ENCODE assay signal across 13 cellular contexts in the genomic region with DNA sequence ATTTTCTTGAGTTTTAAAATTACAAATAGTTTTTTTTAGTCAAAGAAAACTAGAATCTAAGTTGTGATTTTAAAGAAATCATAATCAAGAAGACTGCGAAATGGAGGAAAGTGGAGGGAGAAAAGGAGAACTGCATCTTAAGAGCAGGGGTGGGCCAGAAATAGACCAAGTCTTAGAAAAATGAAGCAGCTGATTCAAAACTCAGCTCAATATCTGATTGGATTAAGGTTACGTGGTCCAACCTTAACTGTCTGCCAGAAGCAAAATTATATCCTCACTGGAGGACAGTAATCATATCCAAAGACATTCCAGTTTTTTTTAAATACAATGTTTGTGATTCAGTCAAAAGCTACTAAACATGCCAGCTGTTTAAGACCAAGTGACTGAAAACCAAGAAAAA. TPM values are rescaled to one million over a fixed set of nuclear protein-coding genes. Genes with fewer than 3 reads are reported as not detected.
DNase-seq lines count a peak whose midpoint lies in the region; ATAC-seq and TF ChIP-seq lines count a peak whose summit lies in the region.
"Had no signal": no experiment of that assay in that cellular context is flagged by ENCODE, and none has a peak within 500 bp of the region (broad histone marks: within the 10 kb centered on the region; RNA-seq: fewer than 3 reads in every experiment).

No MANE protein-coding gene starts in this region.

- DNase-seq in activated CD4-positive, alpha-beta T cell treated with anti-CD3 and anti-CD28 coated beads, Interleukin-2, amount 10 ng/mL, durations not matched to agents 24 days and 14 days, result no peak
- DNase-seq in activated CD4-positive, alpha-beta T cell treated with anti-CD3 and anti-CD28 coated beads, Interleukin-2, amount 50 U/mL, for 4 hours, result no peak
- no peak for DNase-seq in T-helper 17 cell
- DNase-seq in cardiac muscle cell (ENCODE audit: low read depth in 1 of 2, low spot score in 1 of 2), result no peak
- no peak for DNase-seq in suprapubic skin (ENCODE audit: low spot score in 2 of 2)
- no peak for DNase-seq in activated naive CD4-positive, alpha-beta T cell (lab: John Stamatoyannopoulos, UW)
- DNase-seq in glutamatergic neuron, result no peak
- no peak for DNase-seq in SK-N-DZ (ENCODE audit: low spot score)
- DNase-seq: ACHN; islet precursor cell; naive thymus-derived CD8-positive, alpha-beta T cell; Peyer's patch; small intestine had no signal

- TF ChIP-seq POLR2A in suprapubic skin (IDR thresholded peaks at IDR 0.05), result no peak

- H3K27me3 ChIP-seq in cardiac muscle cell, result no peaks in the 10 kb centered on the region
- H3K27me3 ChIP-seq in suprapubic skin, result no peaks in the 10 kb centered on the region
- H3K27me3 ChIP-seq: Peyer's patch had no signal

- H3K36me3 Mint-ChIP-seq in activated CD4-positive, alpha-beta T cell treated with anti-CD3 and anti-CD28 coated beads, Interleukin-2, amount 10 ng/mL, durations not matched to agents 24 days and 14 days (ENCODE audit: low read depth), result peaks cover 38% of the 10 kb centered on the region
- H3K36me3 Mint-ChIP-seq in T-helper 17 cell (ENCODE audit: low read depth), result no peaks in the 10 kb centered on the region
- no peaks in the 10 kb centered on the region for H3K36me3 Mint-ChIP-seq in glutamatergic neuron (ENCODE audit: unreplicated experiment)

- intact Hi-C loops in activated CD4-positive, alpha-beta T cell treated with anti-CD3 and anti-CD28 coated beads, Interleukin-2, amount 10 ng/mL, durations not matched to agents 24 days and 14 days (cut with micrococcal nuclease), result no loop called here

- TF ChIP-seq CTCF in cardiac muscle cell (IDR thresholded peaks at IDR 0.05; ENCODE audit: low read depth, low read length) (no peak), suprapubic skin (IDR thresholded peaks at IDR 0.05) (no peak), glutamatergic neuron (IDR thresholded peaks at IDR 0.05; ENCODE audit: partially characterized antibody, unreplicated experiment) (no peak)

- no peaks in the 10 kb centered on the region for H3K9me3 Mint-ChIP-seq in activated CD4-positive, alpha-beta T cell treated with anti-CD3 and anti-CD28 coated beads, Interleukin-2, amount 10 ng/mL, durations not matched to agents 24 days and 14 days
- H3K9me3 Mint-ChIP-seq in glutamatergic neuron (ENCODE audit: unreplicated experiment), result peaks cover 4% of the 10 kb centered on the region
- H3K9me3 Mint-ChIP-seq: naive thymus-derived CD8-positive, alpha-beta T cell had no signal

- TF ChIP-seq EP300 in suprapubic skin (IDR thresholded peaks at IDR 0.05), result no peak

- no peaks in the 10 kb centered on the region for H3K9me3 ChIP-seq in T-helper 17 cell (ENCODE audit: control insufficient read depth, low read length, poor library complexity, severe bottlenecking)
- no peaks in the 10 kb centered on the region for H3K9me3 ChIP-seq in cardiac muscle cell (ENCODE audit: low read depth)
- no peaks in the 10 kb centered on the region for H3K9me3 ChIP-seq in suprapubic skin
- H3K9me3 ChIP-seq: Peyer's patch had no signal

- H3K4me1 Mint-ChIP-seq in activated CD4-positive, alpha-beta T cell treated with anti-CD3 and anti-CD28 coated beads, Interleukin-2, amount 10 ng/mL, durations not matched to agents 24 days and 14 days, result peaks cover 74% of the 10 kb centered on the region
- H3K4me1 Mint-ChIP-seq in T-helper 17 cell, result peaks cover 52% of the 10 kb centered on the region
- H3K4me1 Mint-ChIP-seq in glutamatergic neuron (ENCODE audit: low read depth, unreplicated experiment), result peaks cover 6% of the 10 kb centered on the region

- H3K4me3 ChIP-seq in cardiac muscle cell, result no peak overlapping the region
- H3K4me3 ChIP-seq in suprapubic skin, result no peak overlapping the region
- H3K4me3 ChIP-seq: Peyer's patch had no signal

- no peak overlapping the region for H3K4me3 Mint-ChIP-seq in activated CD4-positive, alpha-beta T cell treated with anti-CD3 and anti-CD28 coated beads, Interleukin-2, amount 10 ng/mL, durations not matched to agents 24 days and 14 days
- H3K4me3 Mint-ChIP-seq in T-helper 17 cell (no peak overlapping the region), glutamatergic neuron (ENCODE audit: unreplicated experiment) (no peak overlapping the region)
- H3K4me3 Mint-ChIP-seq: naive thymus-derived CD8-positive, alpha-beta T cell had no signal

- H3K4me1 ChIP-seq in cardiac muscle cell (ENCODE audit: low read depth) (peaks cover 53% of the 10 kb centered on the region), suprapubic skin (peaks cover 91% of the 10 kb centered on the region)
- H3K4me1 ChIP-seq: Peyer's patch had no signal

- WGBS in suprapubic skin, result 51% methylated on average over 2 of the region's 2 CpGs

- H3K36me3 ChIP-seq in cardiac muscle cell (no peaks in the 10 kb centered on the region), suprapubic skin (no peaks in the 10 kb centered on the region)
- H3K36me3 ChIP-seq: Peyer's patch had no signal

- H3K27ac ChIP-seq in cardiac muscle cell (peak overlapping the region; percentile 60), suprapubic skin (peak overlapping the region; percentile 20)

- H3K27me3 Mint-ChIP-seq in activated CD4-positive, alpha-beta T cell treated with anti-CD3 and anti-CD28 coated beads, Interleukin-2, amount 10 ng/mL, durations not matched to agents 24 days and 14 days, result no peaks in the 10 kb centered on the region
- no peaks in the 10 kb centered on the region for H3K27me3 Mint-ChIP-seq in T-helper 17 cell
- no peaks in the 10 kb centered on the region for H3K27me3 Mint-ChIP-seq in glutamatergic neuron (ENCODE audit: unreplicated experiment)
- H3K27me3 Mint-ChIP-seq: naive thymus-derived CD8-positive, alpha-beta T cell had no signal

- no peak for ATAC-seq in T-helper 17 cell
- ATAC-seq: naive thymus-derived CD8-positive, alpha-beta T cell had no signal

- peak overlapping the region; percentile 60 for H3K27ac Mint-ChIP-seq in activated CD4-positive, alpha-beta T cell treated with anti-CD3 and anti-CD28 coated beads, Interleukin-2, amount 10 ng/mL, durations not matched to agents 24 days and 14 days
- H3K27ac Mint-ChIP-seq in T-helper 17 cell, result peak overlapping the region; percentile 41
- no peak overlapping the region for H3K27ac Mint-ChIP-seq in glutamatergic neuron (ENCODE audit: unreplicated experiment)

RNA-seq across cellular contexts. Expression of a gene that starts 41.4 kb away (rescaled TPM):
- total RNA-seq in activated CD4-positive, alpha-beta T cell treated with anti-CD3 and anti-CD28 coated beads, Interleukin-2, amount 10 ng/mL, durations not matched to agents 24 days and 14 days, result 61.7 and 62.6 TPM in 2 replicates
- total RNA-seq in T-helper 17 cell (10 to 100 TPM; 10.5 to 12.9 TPM), cardiac muscle cell (28.0 and 30.3 TPM in 2 replicates), suprapubic skin (10 to 100 TPM; 29.7 to 39.6 (median 30.5) TPM), glutamatergic neuron (ENCODE audit: unreplicated experiment) (38.2 TPM)
- polyA plus RNA-seq in cardiac muscle cell, result 33.4 and 36.0 TPM in 2 replicates
- polyA plus RNA-seq in SK-N-DZ (2014; cell fraction: cytosol; rRNA removed), result 13.0 and 14.0 TPM in 2 replicates
- polyA plus RNA-seq in SK-N-DZ (2014; cell fraction: nucleus; rRNA removed), result 5.8 and 7.6 TPM in 2 replicates
